1 cellular context compared by ENCODE assay signal in genomic region chr6:73743556-73743955, GRCh38.
A peak's percentile ranks its signal among the peaks of the same experiment; 100 is the strongest.
TF ChIP-seq lines count a peak whose summit lies in the region.

No MANE protein-coding gene starts in this region.

TF ChIP-seq in SK-N-SH, 30 proteins besides CTCF, POLR2A, EP300 and RAD21 (continued from another document):
- no peak for TF ChIP-seq REST (IDR thresholded peaks at IDR 0.05; ENCODE audit: low read depth, low read length)
- peak; percentile 70 for TF ChIP-seq TCF12 (IDR thresholded peaks at IDR 0.05)
- no peak for TF ChIP-seq YY1 (IDR thresholded peaks at IDR 0.05; ENCODE audit: low read depth)
- TF ChIP-seq, protein P1, sequence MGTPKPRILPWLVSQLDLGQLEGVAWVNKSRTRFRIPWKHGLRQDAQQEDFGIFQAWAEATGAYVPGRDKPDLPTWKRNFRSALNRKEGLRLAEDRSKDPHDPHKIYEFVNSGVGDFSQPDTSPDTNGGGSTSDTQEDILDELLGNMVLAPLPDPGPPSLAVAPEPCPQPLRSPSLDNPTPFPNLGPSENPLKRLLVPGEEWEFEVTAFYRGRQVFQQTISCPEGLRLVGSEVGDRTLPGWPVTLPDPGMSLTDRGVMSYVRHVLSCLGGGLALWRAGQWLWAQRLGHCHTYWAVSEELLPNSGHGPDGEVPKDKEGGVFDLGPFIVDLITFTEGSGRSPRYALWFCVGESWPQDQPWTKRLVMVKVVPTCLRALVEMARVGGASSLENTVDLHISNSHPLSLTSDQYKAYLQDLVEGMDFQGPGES (IDR thresholded peaks at IDR 0.05; ENCODE audit: low read depth, low read length), result no peak
- TF ChIP-seq TEAD4 (IDR thresholded peaks at IDR 0.05; ENCODE audit: borderline replicate concordance, insufficient read depth), result no peak
- TF ChIP-seq SMC3 (IDR thresholded peaks at IDR 0.05; ENCODE audit: low read depth, low read length), result no peak
